In genomic region chr14:71472281-71472960, GRCh38 we compare ENCODE assay signal across 15 cellular contexts.
DNase-seq lines count a peak whose midpoint lies in the region; ATAC-seq, FAIRE-seq and TF ChIP-seq lines count a peak whose summit lies in the region.
"Had no signal": no experiment of that assay in that cellular context is flagged by ENCODE, and none has a peak within 500 bp of the region (broad histone marks: within the 10 kb centered on the region; RNA-seq: fewer than 3 reads in every experiment).

No MANE protein-coding gene starts in this region.

- H3K4me1 ChIP-seq in IMR-90 (ENCODE audit: control insufficient read depth, insufficient read depth, low read length) (peaks cover 7% of the 10 kb centered on the region), smooth muscle cell (ENCODE audit: low read depth) (peaks cover 6% of the 10 kb centered on the region)
- H3K4me1 ChIP-seq: A549 had no signal

- H2AFZ ChIP-seq in IMR-90 (replicated peaks; ENCODE audit: low read length, poor library complexity) = no peak overlapping the region
- no peak overlapping the region for H2AFZ ChIP-seq in smooth muscle cell (ENCODE audit: low read depth)

- peaks cover 6% of the 10 kb centered on the region for H3F3A ChIP-seq in smooth muscle cell (ENCODE audit: low read depth)

- no peak overlapping the region for H2BK120ac ChIP-seq in IMR-90 (ENCODE audit: low read depth, low read length)

- H4K8ac ChIP-seq in IMR-90 (ENCODE audit: low read depth in 2 of 2, low read length in 2 of 2) = no peak overlapping the region

- H2AK9ac ChIP-seq in IMR-90 (replicated peaks; ENCODE audit: low read depth, low read length, poor library complexity) = no peak overlapping the region

- CTCF ChIA-PET in activated CD8-positive, alpha-beta memory T cell treated with anti-CD3 and anti-CD28 coated beads, Interleukin-2, amount 10 ng/mL, durations not matched to agents 7 days and 5 days (lab: Charles Lee) = no interaction called here
- CTCF ChIA-PET in IMR-90 (lab: Yijun Ruan, JAX) = interaction anchor here (1.0 kb wide), 1 partner anchor 150 kb away, joined by 4 read pairs; no protein-coding TSS in a partner anchor

- H3K79me2 ChIP-seq in smooth muscle cell (ENCODE audit: low read depth) = peaks cover 71% of the 10 kb centered on the region

- H3K9me3 Mint-ChIP-seq in activated CD8-positive, alpha-beta memory T cell treated with anti-CD3 and anti-CD28 coated beads, Interleukin-2, amount 10 ng/mL, durations not matched to agents 7 days and 5 days (ENCODE audit: low read depth) = peaks cover 3% of the 10 kb centered on the region
- H3K9me3 Mint-ChIP-seq in mesothelial cell of epicardium = peaks cover 5% of the 10 kb centered on the region

- H3K9me3 ChIP-seq in IMR-90 (ENCODE audit: control insufficient read depth, insufficient read depth, low read length) = no peaks in the 10 kb centered on the region
- H3K9me3 ChIP-seq in smooth muscle cell (replicated peaks; ENCODE audit: low read depth) = no peaks in the 10 kb centered on the region
- H3K9me3 ChIP-seq: A549 had no signal

- H3K14ac ChIP-seq in IMR-90 (replicated peaks; ENCODE audit: low read depth, low read length) = no peak overlapping the region

- no peak for TF ChIP-seq CTCF in IMR-90 (conservative IDR thresholded peaks at IDR 0.05; ENCODE audit: low read depth, low read length)
- TF ChIP-seq CTCF in smooth muscle cell (IDR thresholded peaks at IDR 0.05; ENCODE audit: borderline replicate concordance, insufficient read depth, poor library complexity, severe bottlenecking) = no peak
- TF ChIP-seq CTCF in mesothelial cell of epicardium (IDR thresholded peaks at IDR 0.05; ENCODE audit: unreplicated experiment) = no peak

- BruUV-seq in IMR-90 (replicated peaks; lab: Mats Ljungman, UMichigan) = no TSS peak

- H3K4me3 ChIP-seq in IMR-90 (ENCODE audit: insufficient read depth, low read depth, low read length) (no peak overlapping the region), smooth muscle cell (no peak overlapping the region)
- H3K4me3 ChIP-seq: A549 had no signal

- no peaks in the 10 kb centered on the region for H3K27me3 Mint-ChIP-seq in activated CD8-positive, alpha-beta memory T cell treated with anti-CD3 and anti-CD28 coated beads, Interleukin-2, amount 10 ng/mL, durations not matched to agents 7 days and 5 days
- H3K27me3 Mint-ChIP-seq in mesothelial cell of epicardium (ENCODE audit: low read depth) = no peaks in the 10 kb centered on the region
- H3K27me3 Mint-ChIP-seq: activated naive CD8-positive, alpha-beta T cell treated with anti-CD3 and anti-CD28 coated beads, Interleukin-2, amount 10 ng/mL, durations not matched to agents 7 days and 5 days had no signal

- H3K27ac Mint-ChIP-seq in activated CD8-positive, alpha-beta memory T cell treated with anti-CD3 and anti-CD28 coated beads, Interleukin-2, amount 10 ng/mL, durations not matched to agents 7 days and 5 days = no peak overlapping the region
- no peak overlapping the region for H3K27ac Mint-ChIP-seq in mesothelial cell of epicardium
- H3K27ac Mint-ChIP-seq: activated naive CD8-positive, alpha-beta T cell treated with anti-CD3 and anti-CD28 coated beads, Interleukin-2, amount 10 ng/mL, durations not matched to agents 7 days and 5 days; WTC11 had no signal

- H3K36me3 Mint-ChIP-seq in activated CD8-positive, alpha-beta memory T cell treated with anti-CD3 and anti-CD28 coated beads, Interleukin-2, amount 10 ng/mL, durations not matched to agents 7 days and 5 days = peaks cover 19% of the 10 kb centered on the region
- H3K36me3 Mint-ChIP-seq in mesothelial cell of epicardium = no peaks in the 10 kb centered on the region

- peaks cover 35 to 72% of the 10 kb centered on the region in 2 experiments for H3K79me1 ChIP-seq in IMR-90 (ENCODE audit: low read depth in 1 of 2, low read length in 2 of 2)

- FAIRE-seq in frontal cortex (lab: Jason Lieb, UNC) = no peak
- FAIRE-seq: A549, H1 had no signal

- no CpG with 5 or more reads among the region's 3 CpGs for WGBS in IMR-90 (ENCODE audit: extremely low coverage in 2 of 2, insufficient read length in 1 of 2), 2 experiments
- 85% methylated on average over 3 of the region's 3 CpGs for WGBS in smooth muscle cell (ENCODE audit: low lambda C conversion rate)

- H2BK5ac ChIP-seq in IMR-90 (ENCODE audit: low read depth, low read length, poor library complexity, severe bottlenecking) = no peak overlapping the region

- DNase-seq in activated CD8-positive, alpha-beta memory T cell treated with anti-CD3 and anti-CD28 coated beads, Interleukin-2, amount 10 ng/mL, durations not matched to agents 7 days and 5 days = no peak
- DNase-seq in activated CD8-positive, alpha-beta memory T cell treated with anti-CD3 and anti-CD28 coated beads, Interleukin-2, amount 50 U/mL, for 4 hours = no peak
- DNase-seq in IMR-90 = peak; percentile 21
- DNase-seq in smooth muscle cell (lab: John Stamatoyannopoulos, UW; ENCODE audit: unreplicated experiment) = no peak
- DNase-seq in frontal cortex (ENCODE audit: low spot score in 2 of 2) = no peak
- DNase-seq in cerebellar nuclear complex (lab: John Stamatoyannopoulos, UW) = no peak
- DNase-seq in mesothelial cell of epicardium (ENCODE audit: low spot score in 2 of 2, unreplicated experiment in 2 of 2) = no peak
- DNase-seq: activated naive CD8-positive, alpha-beta T cell treated with anti-CD3 and anti-CD28 coated beads, Interleukin-2, amount 10 ng/mL, durations not matched to agents 7 days and 5 days; GDM1; NCI-H187 had no signal

- H3K4me1 Mint-ChIP-seq in activated CD8-positive, alpha-beta memory T cell treated with anti-CD3 and anti-CD28 coated beads, Interleukin-2, amount 10 ng/mL, durations not matched to agents 7 days and 5 days = peaks cover 43% of the 10 kb centered on the region
- H3K4me1 Mint-ChIP-seq in mesothelial cell of epicardium = peaks cover 14% of the 10 kb centered on the region

- H2BK15ac ChIP-seq in IMR-90 (ENCODE audit: low read depth, low read length) = no peak overlapping the region

- TF ChIP-seq RAD21 in IMR-90 (IDR thresholded peaks at IDR 0.05; ENCODE audit: low read length) = no peak

- H3K4ac ChIP-seq in IMR-90 (ENCODE audit: low read depth, low read length) = no peak overlapping the region

- 0 out of 2 replicates have a peak, but pooled peaks cover 4% of the 10 kb centered on the region for H4K20me1 ChIP-seq in IMR-90 (ENCODE audit: insufficient read depth, low read length)
- peaks cover 80% of the 10 kb centered on the region for H4K20me1 ChIP-seq in smooth muscle cell (ENCODE audit: low read depth)

- no peak overlapping the region for H2AK5ac ChIP-seq in IMR-90 (ENCODE audit: low read depth, low read length)

- H3K9ac ChIP-seq in IMR-90 (ENCODE audit: low read depth, low read length) = no peak overlapping the region
- no peak overlapping the region for H3K9ac ChIP-seq in smooth muscle cell (ENCODE audit: low read depth)

- H2BK20ac ChIP-seq in IMR-90 (ENCODE audit: low read depth, low read length) = no peak overlapping the region; the same call in 1 of the 2 replicates

- H4K91ac ChIP-seq in IMR-90 (ENCODE audit: insufficient read depth, low read depth, low read length) = no peak overlapping the region

- no peak for TF ChIP-seq POLR2A in IMR-90 (IDR thresholded peaks at IDR 0.05; ENCODE audit: low read depth, low read length)

- H3K4me2 ChIP-seq in IMR-90 (ENCODE audit: low read depth, low read length) (no peak overlapping the region), smooth muscle cell (no peak overlapping the region)
- H3K4me2 ChIP-seq: A549 had no signal

- no peak overlapping the region for H3K4me3 Mint-ChIP-seq in activated CD8-positive, alpha-beta memory T cell treated with anti-CD3 and anti-CD28 coated beads, Interleukin-2, amount 10 ng/mL, durations not matched to agents 7 days and 5 days
- no peak overlapping the region for H3K4me3 Mint-ChIP-seq in mesothelial cell of epicardium
- H3K4me3 Mint-ChIP-seq: activated naive CD8-positive, alpha-beta T cell treated with anti-CD3 and anti-CD28 coated beads, Interleukin-2, amount 10 ng/mL, durations not matched to agents 7 days and 5 days; WTC11 had no signal

- H3K36me3 ChIP-seq in IMR-90 (ENCODE audit: control insufficient read depth, insufficient read depth, low read length) = no peaks in the 10 kb centered on the region
- H3K36me3 ChIP-seq in smooth muscle cell (ENCODE audit: low read depth) = no peaks in the 10 kb centered on the region

- POLR2A ChIA-PET in IMR-90 (lab: Charles Lee; ENCODE audit: unreplicated experiment) = interaction anchor here (0.6 kb wide), 1 partner anchor 147 kb away, joined by 3 read pairs; no protein-coding TSS in a partner anchor

- dilution Hi-C loops in IMR-90 (cut with HindIII; ENCODE audit: low sequenced_read_pairs, unreplicated experiment) = no loop called here

- H3K9me1 ChIP-seq in IMR-90 (ENCODE audit: insufficient read depth, low read length) = peaks cover 4% of the 10 kb centered on the region; the same call in 1 of the 2 replicates

- no peak overlapping the region for H3K23ac ChIP-seq in IMR-90 (ENCODE audit: low read depth, low read length)

- H3K27ac ChIP-seq in IMR-90 (ENCODE audit: insufficient read depth, low read length) (no peak overlapping the region), smooth muscle cell (ENCODE audit: low read depth) (peak overlapping the region; percentile 6)
- H3K27ac ChIP-seq: A549, RWPE1 had no signal

- no peak overlapping the region for H4K5ac ChIP-seq in IMR-90 (ENCODE audit: low read depth, low read length)

- H3K18ac ChIP-seq in IMR-90 (ENCODE audit: low read depth, low read length) = no peak overlapping the region

- H3K56ac ChIP-seq in IMR-90 (ENCODE audit: extremely low read depth, insufficient read depth, low read length) = no peak overlapping the region

- H3K27me3 ChIP-seq in IMR-90 (ENCODE audit: control insufficient read depth, insufficient read depth, low read length) = no peaks in the 10 kb centered on the region
- H3K27me3 ChIP-seq in smooth muscle cell (ENCODE audit: low read depth) = no peaks in the 10 kb centered on the region

- ATAC-seq in activated CD8-positive, alpha-beta memory T cell treated with anti-CD3 and anti-CD28 coated beads, Interleukin-2, amount 10 ng/mL, durations not matched to agents 7 days and 5 days = peak; percentile 40
- ATAC-seq in GM21619 (IDR thresholded peaks at IDR 0.05; ENCODE audit: unreplicated experiment) (peak; percentile 58), IMR-90 (ENCODE audit: low read depth) (no peak)
- ATAC-seq: A549, WTC11 had no signal

- in situ Hi-C loops in IMR-90 (cut with MboI; ENCODE audit: low sequenced_read_pairs) = no loop called here

- intact Hi-C loops in IMR-90 (cut with micrococcal nuclease) = no loop called here

TF ChIP-seq in IMR-90, 13 proteins besides CTCF, POLR2A, EP300 and RAD21 (continues in another document):
- TF ChIP-seq SMC3 (IDR thresholded peaks at IDR 0.05; ENCODE audit: low read depth, low read length) (no peak), MAZ (IDR thresholded peaks at IDR 0.05; ENCODE audit: borderline replicate concordance, low read depth, low read length) (no peak), FOS (IDR thresholded peaks at IDR 0.05; ENCODE audit: low read depth, low read length) (no peak)
